ENCODE assay signal across 13 cellular contexts in genomic region chr5:142872795-142873194, GRCh38.
DNase-seq lines count a peak whose midpoint lies in the region; ATAC-seq and TF ChIP-seq lines count a peak whose summit lies in the region.
"Had no signal": no experiment of that assay in that cellular context is flagged by ENCODE, and none has a peak within 500 bp of the region (broad histone marks: within the 10 kb centered on the region; RNA-seq: fewer than 3 reads in every experiment).

No MANE protein-coding gene starts in this region.

- no peaks in the 10 kb centered on the region for H3K36me3 ChIP-seq in colonic mucosa
- no peaks in the 10 kb centered on the region for H3K36me3 ChIP-seq in lower lobe of right lung

- no peak for TF ChIP-seq CTCF in colonic mucosa (IDR thresholded peaks at IDR 0.05)
- no peak for TF ChIP-seq CTCF in lower lobe of right lung (IDR thresholded peaks at IDR 0.05)

- H3K27ac ChIP-seq in colonic mucosa: peak overlapping the region; percentile 84
- H3K27ac ChIP-seq in lower lobe of right lung: no peak overlapping the region
- H3K27ac ChIP-seq: BLaER1 treated with 17β-estradiol and CSF1 and Interleukin-3, amounts not matched to agents 10 nM and 100 nM; hepatocyte had no signal

- H3K4me1 ChIP-seq in colonic mucosa: peaks cover 52% of the 10 kb centered on the region
- H3K4me1 ChIP-seq in lower lobe of right lung: peaks cover 67% of the 10 kb centered on the region

- peak overlapping the region in 1 of 2 donors; percentile 72 for H3K9ac ChIP-seq in colonic mucosa (ENCODE audit: low read depth in 2 of 2, low read length in 2 of 2)

- DNase-seq in CD1c-positive myeloid dendritic cell (ENCODE audit: extremely low spot score) (peak; percentile 36), M059J (ENCODE audit: low read depth) (peak; percentile 86), colonic mucosa (peak; percentile 72), lower lobe of right lung (no peak)
- no peak for DNase-seq in activated CD4-positive, alpha-beta T cell treated with anti-CD3 and anti-CD28 coated beads, Interleukin-2, amount 50 U/mL, for 4 hours
- DNase-seq: cerebellar nuclear complex; Kasumi-1; stimulated activated CD4-positive, alpha-beta T cell treated with anti-CD3 and anti-CD28 coated beads, Interleukin-2, amount 100 ng/mL, for 48 hours had no signal

- ATAC-seq in lower lobe of right lung: peak; percentile 34 to 59
- no peak for ATAC-seq in GM18909 (IDR thresholded peaks at IDR 0.05; ENCODE audit: poor library complexity, unreplicated experiment)
- no peak for ATAC-seq in GM21447 (IDR thresholded peaks at IDR 0.05; ENCODE audit: unreplicated experiment)
- no peak for ATAC-seq in GM21619 (IDR thresholded peaks at IDR 0.05; ENCODE audit: unreplicated experiment)

- H3K9me3 ChIP-seq in colonic mucosa (no peaks in the 10 kb centered on the region), lower lobe of right lung (no peaks in the 10 kb centered on the region)
- H3K9me3 ChIP-seq: BLaER1 treated with 17β-estradiol and CSF1 and Interleukin-3, amounts not matched to agents 10 nM and 100 nM had no signal

- H3K4me3 ChIP-seq in colonic mucosa (no peak overlapping the region), lower lobe of right lung (no peak overlapping the region)
- H3K4me3 ChIP-seq: BLaER1 treated with 17β-estradiol and CSF1 and Interleukin-3, amounts not matched to agents 10 nM and 100 nM; hepatocyte had no signal

- H3K27me3 ChIP-seq in colonic mucosa (no peaks in the 10 kb centered on the region), lower lobe of right lung (ENCODE audit: low read depth) (no peaks in the 10 kb centered on the region)
- H3K27me3 ChIP-seq: BLaER1 treated with 17β-estradiol and CSF1 and Interleukin-3, amounts not matched to agents 10 nM and 100 nM; hepatocyte had no signal

- intact Hi-C loops in colonic mucosa (cut with DNase I): no loop called here
- intact Hi-C loops in lower lobe of right lung (cut with DNase I): no loop called here

Comparison
In these comparisons a context has a peak if more than half of its experiments do, and no peak if none do; other contexts are left out.
1. DNase-seq: peak in CD1c-positive myeloid dendritic cell (single experiment), M059J (single experiment) and colonic mucosa (single experiment); none in lower lobe of right lung (single experiment) and activated CD4-positive, alpha-beta T cell treated with anti-CD3 and anti-CD28 coated beads, Interleukin-2, amount 50 U/mL, for 4 hours (0 of 2).
2. ATAC-seq: peak in lower lobe of right lung (2 of 2); none in GM18909 (single experiment), GM21447 (single experiment) and GM21619 (single experiment).